1 cellular context compared by ENCODE assay signal in genomic region chr10:588246-589165, GRCh38.
TF ChIP-seq lines count a peak whose summit lies in the region.

No MANE protein-coding gene starts in this region.

TF ChIP-seq in GM12878, 131 proteins besides CTCF, POLR2A, EP300 and RAD21 (continued from another document):
- TF ChIP-seq ELK1 (IDR thresholded peaks at IDR 0.05; ENCODE audit: low read depth, low read length), result no peak
- TF ChIP-seq RB1 (IDR thresholded peaks at IDR 0.05; ENCODE audit: borderline replicate concordance), result no peak
- TF ChIP-seq CBFB (IDR thresholded peaks at IDR 0.05; ENCODE audit: low read depth), result no peak
- TF ChIP-seq E2F8 (IDR thresholded peaks at IDR 0.05; ENCODE audit: low read depth, partially characterized antibody), result no peak
- TF ChIP-seq HDAC6 (IDR thresholded peaks at IDR 0.05; ENCODE audit: unreplicated experiment), result no peak
- no peak for TF ChIP-seq ZNF207 (IDR thresholded peaks at IDR 0.05; ENCODE audit: borderline replicate concordance)
- no peak for TF ChIP-seq TCF12 (IDR thresholded peaks at IDR 0.05; ENCODE audit: low read depth, low read length)
- no peak for TF ChIP-seq BACH1 (IDR thresholded peaks at IDR 0.05; ENCODE audit: borderline replicate concordance)
- TF ChIP-seq USF2 (IDR thresholded peaks at IDR 0.05; ENCODE audit: borderline replicate concordance, low read depth, low read length), result no peak
- TF ChIP-seq ZBTB40 (IDR thresholded peaks at IDR 0.05; ENCODE audit: borderline replicate concordance), result no peak
- TF ChIP-seq MAX (IDR thresholded peaks at IDR 0.05; ENCODE audit: low read depth, low read length), result no peak
- TF ChIP-seq SMAD5 (IDR thresholded peaks at IDR 0.05; ENCODE audit: low read depth), result no peak
